1 cellular context compared by ENCODE assay signal in the genomic region with DNA sequence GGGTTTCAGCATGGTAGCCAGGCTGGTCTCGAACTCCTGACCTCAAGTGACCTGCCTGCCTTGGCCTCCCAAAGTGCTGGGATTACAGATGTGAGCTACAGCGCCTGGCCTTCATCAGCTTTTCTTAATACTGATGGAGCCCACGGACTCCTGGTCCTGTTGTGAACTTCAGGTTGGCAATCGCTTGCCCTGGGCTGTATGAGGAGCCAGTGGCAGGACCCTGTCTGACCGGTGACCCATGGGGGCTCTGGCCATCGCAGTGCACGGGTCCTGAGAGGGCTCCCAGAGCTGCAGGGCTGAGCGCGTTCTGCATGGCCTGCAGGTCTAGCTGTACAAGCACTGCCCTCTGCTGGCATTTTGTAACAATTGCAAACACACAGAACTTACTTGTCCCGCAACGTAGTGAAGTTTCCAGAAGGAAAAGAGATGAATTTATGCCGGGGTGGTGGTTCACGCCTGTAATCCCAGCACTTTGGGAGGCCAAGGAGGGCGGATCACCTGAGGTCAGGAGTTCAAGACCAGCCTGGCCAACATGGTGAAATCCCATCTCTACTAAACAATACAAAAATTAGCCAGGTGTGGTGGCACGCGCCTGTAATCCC.
TF ChIP-seq lines count a peak whose summit lies in the region.

No MANE protein-coding gene starts in this region.

TF ChIP-seq in HepG2, 621 proteins besides CTCF, POLR2A, EP300 and RAD21 (continued from another document):
- TF ChIP-seq TEF (CRISPR knock-in tag; IDR thresholded peaks at IDR 0.05) (0 out of 2 replicates have a peak, but pooled peaks have one; percentile 40), KLF16 (CRISPR knock-in tag; IDR thresholded peaks at IDR 0.05) (peak in 1 of 2 experiments; percentile 54; a peak in 1 of 4 replicates), TP53 (CRISPR knock-in tag; conservative IDR thresholded peaks at IDR 0.05) (0 out of 2 replicates have a peak, but pooled peaks have one; percentile 51), ZNF605 (CRISPR knock-in tag; IDR thresholded peaks at IDR 0.05) (peak; percentile 75), ZNF883 (CRISPR knock-in tag; IDR thresholded peaks at IDR 0.05; ENCODE audit: not compliant biosample characterization) (peak; percentile 36), ZBTB42 (CRISPR knock-in tag; IDR thresholded peaks at IDR 0.05) (0 out of 2 replicates have a peak, but pooled peaks have one; percentile 41), DMAP1 (CRISPR knock-in tag; IDR thresholded peaks at IDR 0.05) (0 out of 2 replicates have a peak, but pooled peaks have one; percentile 23), TOPORS (CRISPR knock-in tag; IDR thresholded peaks at IDR 0.05) (peak; percentile 68; the same call in 1 of the 2 replicates)
- TF ChIP-seq, protein P1, sequence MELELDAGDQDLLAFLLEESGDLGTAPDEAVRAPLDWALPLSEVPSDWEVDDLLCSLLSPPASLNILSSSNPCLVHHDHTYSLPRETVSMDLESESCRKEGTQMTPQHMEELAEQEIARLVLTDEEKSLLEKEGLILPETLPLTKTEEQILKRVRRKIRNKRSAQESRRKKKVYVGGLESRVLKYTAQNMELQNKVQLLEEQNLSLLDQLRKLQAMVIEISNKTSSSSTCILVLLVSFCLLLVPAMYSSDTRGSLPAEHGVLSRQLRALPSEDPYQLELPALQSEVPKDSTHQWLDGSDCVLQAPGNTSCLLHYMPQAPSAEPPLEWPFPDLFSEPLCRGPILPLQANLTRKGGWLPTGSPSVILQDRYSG (CRISPR knock-in tag; IDR thresholded peaks at IDR 0.05): 0 out of 2 replicates have a peak, but pooled peaks have one; percentile 30
